ENCODE assay signal across 9 cellular contexts in the genomic region with DNA sequence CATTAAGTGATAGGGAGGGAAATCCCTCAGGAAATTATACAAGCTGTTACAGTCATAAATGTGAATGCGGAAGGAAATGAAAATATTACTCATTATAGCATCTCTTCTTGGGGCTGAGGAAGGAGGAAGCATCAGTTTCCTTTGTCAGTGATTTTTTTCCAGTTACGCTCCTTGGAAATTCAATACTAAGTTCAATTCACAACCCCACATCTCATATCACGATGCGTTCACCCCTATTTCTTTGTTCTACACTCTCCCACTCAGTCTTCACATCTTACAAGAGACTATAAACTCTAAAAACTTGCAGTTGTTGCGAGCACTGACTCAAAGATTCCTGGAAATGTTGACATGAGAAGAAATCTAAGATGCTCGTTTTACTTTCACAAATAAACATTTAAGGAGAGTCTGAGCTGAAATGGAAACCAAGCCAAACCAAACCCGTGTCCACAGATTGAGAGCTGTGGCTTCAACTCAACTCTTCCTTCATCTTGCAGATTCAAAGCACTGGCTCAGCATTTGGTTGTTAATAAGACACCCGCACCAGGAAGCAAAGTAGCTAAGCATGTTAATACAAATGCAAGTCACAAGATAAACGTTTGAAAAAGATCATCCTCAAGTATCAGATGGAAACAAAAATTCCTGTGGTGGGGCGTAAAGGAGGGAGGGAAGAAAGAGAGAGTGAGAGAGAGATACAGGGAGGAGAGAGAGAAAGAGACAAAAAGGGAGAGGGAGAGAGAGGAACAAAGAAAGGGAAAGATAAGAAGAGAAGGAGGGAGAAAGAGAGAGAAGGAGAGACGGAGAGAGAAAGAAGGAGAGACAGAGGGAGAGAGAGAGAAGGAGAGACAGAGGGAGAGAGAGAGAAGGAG.
DNase-seq lines count a peak whose midpoint lies in the region; ATAC-seq lines count a peak whose summit lies in the region.
"Had no signal": no experiment of that assay in that cellular context is flagged by ENCODE, and none has a peak within 500 bp of the region (broad histone marks: within the 10 kb centered on the region; RNA-seq: fewer than 3 reads in every experiment).

No MANE protein-coding gene starts in this region.

- H3K36me3 Mint-ChIP-seq in activated T-cell treated with anti-CD3 and anti-CD28 coated beads, Interleukin-2, amount 50 U/mL, for 4 hours (ENCODE audit: insufficient read depth), result peaks cover 10% of the 10 kb centered on the region

- H3K9me3 Mint-ChIP-seq in activated T-cell treated with anti-CD3 and anti-CD28 coated beads, Interleukin-2, amount 50 U/mL, for 4 hours, result no peaks in the 10 kb centered on the region

- peak overlapping the region; percentile 31 for H3K4me3 Mint-ChIP-seq in activated T-cell treated with anti-CD3 and anti-CD28 coated beads, Interleukin-2, amount 50 U/mL, for 4 hours

- peak; percentile 55 to 81 for ATAC-seq in activated T-cell treated with anti-CD3 and anti-CD28 coated beads, Interleukin-2, amount 50 U/mL, for 4 hours
- no peak for ATAC-seq in HG03097 (IDR thresholded peaks at IDR 0.05; ENCODE audit: low FRiP score, unreplicated experiment)

- DNase-seq in activated T-cell treated with anti-CD3 and anti-CD28 coated beads, Interleukin-2, amount 50 U/mL, for 4 hours, result no peak
- no peak for DNase-seq in activated T-cell treated with anti-CD3 and anti-CD28 coated beads, Interleukin-2, amount 50 U/mL, for 1 hour
- peak; percentile 20 for DNase-seq in amniotic epithelial cell (ENCODE audit: low read depth)
- peak; percentile 89 for DNase-seq in stromal cell of bone marrow (ENCODE audit: low read depth)
- no peak for DNase-seq in activated effector memory CD4-positive, alpha-beta T cell treated with anti-CD3 and anti-CD28 coated beads, Interleukin-2, amount 50 U/mL, for 16 hours
- no peak for DNase-seq in NCI-H1417 (lab: John Stamatoyannopoulos, UW)
- DNase-seq: NCI-H526 treated with DMSO at 0.1 percent for 48 hours had no signal

- H3K4me1 ChIP-seq in iPS-20b (ENCODE audit: insufficient read depth, low read length), result peaks cover 26% of the 10 kb centered on the region

- H3K36me3 ChIP-seq in iPS-20b (ENCODE audit: insufficient read depth, low read depth, low read length), result no peaks in the 10 kb centered on the region

- no peaks in the 10 kb centered on the region for H3K27me3 ChIP-seq in iPS-20b (ENCODE audit: insufficient read depth, low read length)

- H3K9ac ChIP-seq in iPS-20b (ENCODE audit: low read depth, low read length), result peak overlapping the region; percentile 34; the same call in 1 of the 2 replicates

- H3K9me3 ChIP-seq in iPS-20b (ENCODE audit: insufficient read depth, low read depth, low read length), result no peaks in the 10 kb centered on the region

- no peak overlapping the region for H3K4me3 ChIP-seq in iPS-20b (ENCODE audit: low read length)

- peak overlapping the region; percentile 17 for H3K27ac ChIP-seq in iPS-20b (ENCODE audit: low read length)

- peaks cover 22% of the 10 kb centered on the region for H3K4me1 Mint-ChIP-seq in activated T-cell treated with anti-CD3 and anti-CD28 coated beads, Interleukin-2, amount 50 U/mL, for 4 hours (ENCODE audit: low read depth)

- H3K27me3 Mint-ChIP-seq in activated T-cell treated with anti-CD3 and anti-CD28 coated beads, Interleukin-2, amount 50 U/mL, for 4 hours (ENCODE audit: low read depth), result no peaks in the 10 kb centered on the region

Comparison
In these comparisons a context has a peak if more than half of its experiments do, and no peak if none do; other contexts are left out.
1. DNase-seq: peak in amniotic epithelial cell (single experiment) and stromal cell of bone marrow (single experiment); none in activated T-cell treated with anti-CD3 and anti-CD28 coated beads, Interleukin-2, amount 50 U/mL, for 4 hours (single experiment), activated T-cell treated with anti-CD3 and anti-CD28 coated beads, Interleukin-2, amount 50 U/mL, for 1 hour (single experiment), activated effector memory CD4-positive, alpha-beta T cell treated with anti-CD3 and anti-CD28 coated beads, Interleukin-2, amount 50 U/mL, for 16 hours (single experiment) and NCI-H1417 (0 of 3).